Comparison of ENCODE assay signal across 19 cellular contexts in the genomic region with DNA sequence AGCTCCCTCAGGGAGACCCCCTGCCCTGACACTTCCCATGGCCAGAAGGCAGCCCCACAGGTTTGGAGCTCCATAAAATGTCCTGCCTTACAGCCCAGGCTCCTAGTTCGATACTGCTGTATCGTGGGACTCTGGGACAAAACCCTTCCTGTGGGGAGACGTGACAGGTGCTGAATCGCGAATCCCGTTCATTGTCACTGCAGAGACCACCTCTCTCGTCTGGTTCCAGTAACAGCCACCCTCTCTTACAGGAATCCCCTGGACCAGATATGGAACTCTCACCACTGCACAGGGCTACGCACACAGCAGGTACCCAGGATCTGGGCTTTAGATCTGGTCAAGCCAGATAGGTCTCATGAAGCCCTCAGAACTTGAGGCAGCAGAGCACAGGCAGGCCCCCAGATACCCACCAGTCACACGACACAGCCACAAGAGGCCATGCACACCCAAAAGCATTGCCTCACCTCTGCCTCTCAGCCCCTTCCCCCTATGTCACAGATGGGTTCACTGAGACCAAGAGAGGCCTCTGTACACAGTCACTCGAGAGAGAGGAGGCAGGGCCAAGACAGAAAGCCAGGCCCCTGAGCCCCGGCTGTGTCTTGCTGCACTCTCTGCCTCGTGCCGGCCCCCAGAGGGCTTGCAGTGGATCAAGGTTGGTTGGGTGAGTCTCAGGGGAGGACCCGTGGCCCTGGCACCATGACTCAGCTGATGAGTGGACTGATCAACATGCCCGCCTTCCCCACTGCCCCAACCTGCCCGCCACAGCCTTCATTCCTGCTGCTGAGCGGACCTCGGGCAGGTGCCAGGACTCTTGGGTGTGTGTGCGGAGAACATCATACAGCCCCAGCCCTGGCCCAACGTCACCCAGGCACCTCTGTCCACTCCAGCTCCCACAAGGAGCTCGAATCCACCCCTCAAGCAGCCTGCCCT. TPM values are rescaled to one million over a fixed set of nuclear protein-coding genes. Genes with fewer than 3 reads are reported as not detected.
A peak's percentile ranks its signal among the peaks of the same experiment; 100 is the strongest.
DNase-seq lines count a peak whose midpoint lies in the region; ATAC-seq, FAIRE-seq and TF ChIP-seq lines count a peak whose summit lies in the region.
"Had no signal": no experiment of that assay in that cellular context is flagged by ENCODE, and none has a peak within 500 bp of the region (broad histone marks: within the 10 kb centered on the region; RNA-seq: fewer than 3 reads in every experiment).

No MANE protein-coding gene starts in this region.

- no peak overlapping the region for H3K14ac ChIP-seq in IMR-90 (replicated peaks; ENCODE audit: low read depth, low read length)

- H3K4ac ChIP-seq in IMR-90 (ENCODE audit: low read depth, low read length) = no peak overlapping the region

- dilution Hi-C loops in IMR-90 (cut with HindIII; ENCODE audit: low sequenced_read_pairs, unreplicated experiment) = no loop called here

- H3K9me3 ChIP-seq in IMR-90 (ENCODE audit: control insufficient read depth, insufficient read depth, low read length) (no peaks in the 10 kb centered on the region), HepG2 (ENCODE audit: low read length) (no peaks in the 10 kb centered on the region)
- H3K9me3 ChIP-seq in CD4-positive, alpha-beta memory T cell (ENCODE audit: control insufficient read depth in 1 of 2, low read length in 2 of 2) = no peaks in the 10 kb centered on the region

- H3K36me3 ChIP-seq in IMR-90 (ENCODE audit: control insufficient read depth, insufficient read depth, low read length) = no peaks in the 10 kb centered on the region
- H3K36me3 ChIP-seq in HepG2 (replicated peaks in 1 of 2; ENCODE audit: control insufficient read depth in 1 of 2, insufficient read depth in 2 of 2, low read length in 2 of 2) = peaks cover 0 to 2% of the 10 kb centered on the region in 2 experiments; a peak in 2 of 5 replicates
- no peaks in the 10 kb centered on the region for H3K36me3 ChIP-seq in CD4-positive, alpha-beta memory T cell (ENCODE audit: insufficient read depth, low read length)

- TF ChIP-seq CTCF in IMR-90 (conservative IDR thresholded peaks at IDR 0.05; ENCODE audit: low read depth, low read length) (no peak), HepG2 (CRISPR knock-in tag; IDR thresholded peaks at IDR 0.05) (no peak), type B pancreatic cell (conservative IDR thresholded peaks at IDR 0.05) (no peak)

- H3K36me3 Mint-ChIP-seq in type B pancreatic cell = peaks cover 24% of the 10 kb centered on the region
- H3K36me3 Mint-ChIP-seq in CD4-positive, alpha-beta memory T cell = no peaks in the 10 kb centered on the region
- H3K36me3 Mint-ChIP-seq: CD4-positive, CD25-positive, alpha-beta regulatory T cell had no signal

- peaks cover 66% of the 10 kb centered on the region for H3K4me1 Mint-ChIP-seq in type B pancreatic cell (ENCODE audit: unreplicated experiment)
- H3K4me1 Mint-ChIP-seq in CD4-positive, alpha-beta memory T cell = peaks cover 0 to 6% (median 2%) of the 10 kb centered on the region in 4 donors
- H3K4me1 Mint-ChIP-seq: activated CD4-positive, alpha-beta T cell treated with anti-CD3 and anti-CD28 coated beads, Interleukin-2, amount 10 ng/mL, durations not matched to agents 7 days and 5 days had no signal

- H3K27ac ChIP-seq in IMR-90 (ENCODE audit: insufficient read depth, low read length) (no peak overlapping the region), HepG2 (ENCODE audit: extremely low read length, insufficient read depth, low read length) (peak overlapping the region; percentile 83)
- H3K27ac ChIP-seq in CD4-positive, alpha-beta memory T cell (ENCODE audit: low read depth, low read length) = no peak overlapping the region

- POLR2A ChIA-PET in IMR-90 (lab: Charles Lee; ENCODE audit: unreplicated experiment) = no interaction called here
- POLR2A ChIA-PET in HepG2 (lab: Yijun Ruan, JAX) = interaction anchor here (1.3 to 1.7 kb wide), 3 partner anchors 8 to 10 kb away, joined by 7 to 11 read pairs (median 9); a partner anchor contains a TSS
- POLR2A ChIA-PET in CD4-positive, alpha-beta memory T cell (lab: Charles Lee; ENCODE audit: partially characterized antibody) = no interaction called here

- no peak overlapping the region for H2BK120ac ChIP-seq in IMR-90 (ENCODE audit: low read depth, low read length)

- peak overlapping the region; percentile 19; the same call in 1 of the 2 replicates for H2AK5ac ChIP-seq in IMR-90 (ENCODE audit: low read depth, low read length)

- H3K56ac ChIP-seq in IMR-90 (ENCODE audit: extremely low read depth, insufficient read depth, low read length) = no peak overlapping the region

- H3K4me2 ChIP-seq in IMR-90 (ENCODE audit: low read depth, low read length) (no peak overlapping the region), HepG2 (ENCODE audit: low read depth, low read length) (no peak overlapping the region)

- peaks cover 5% of the 10 kb centered on the region for H3K27me3 Mint-ChIP-seq in type B pancreatic cell
- H3K27me3 Mint-ChIP-seq in CD4-positive, alpha-beta memory T cell = peaks cover 17 to 31% of the 10 kb centered on the region in 2 donors

- no peak overlapping the region for H2BK20ac ChIP-seq in IMR-90 (ENCODE audit: low read depth, low read length)

- no peak overlapping the region for H3K9ac ChIP-seq in IMR-90 (ENCODE audit: low read depth, low read length)
- no peak overlapping the region for H3K9ac ChIP-seq in HepG2 (ENCODE audit: insufficient read depth, low read depth, low read length)

- no peak overlapping the region for H3K18ac ChIP-seq in IMR-90 (ENCODE audit: low read depth, low read length)

- no peaks in the 10 kb centered on the region for H3K9me3 Mint-ChIP-seq in type B pancreatic cell
- peaks cover 0 to 2% (median 0%) of the 10 kb centered on the region in 8 donors for H3K9me3 Mint-ChIP-seq in CD4-positive, alpha-beta memory T cell
- H3K9me3 Mint-ChIP-seq: activated CD4-positive, alpha-beta T cell treated with anti-CD3 and anti-CD28 coated beads, Interleukin-2, amount 10 ng/mL, durations not matched to agents 7 days and 5 days; activated T-cell treated with anti-CD3 and anti-CD28 coated beads, Interleukin-2, amount 50 U/mL, for 72 hours had no signal

- H2BK15ac ChIP-seq in IMR-90 (ENCODE audit: low read depth, low read length) = no peak overlapping the region

- BruUV-seq in IMR-90 (replicated peaks; lab: Mats Ljungman, UMichigan) (no TSS peak), HepG2 (replicated peaks; lab: Mats Ljungman, UMichigan) (no TSS peak)

- 0 out of 2 replicates have a peak, but pooled peaks cover 3% of the 10 kb centered on the region for H4K20me1 ChIP-seq in IMR-90 (ENCODE audit: insufficient read depth, low read length)
- no peaks in the 10 kb centered on the region for H4K20me1 ChIP-seq in HepG2 (ENCODE audit: insufficient read depth, low read length)

- no peak for TF ChIP-seq POLR2A in IMR-90 (IDR thresholded peaks at IDR 0.05; ENCODE audit: low read depth, low read length)
- TF ChIP-seq POLR2A in HepG2 (IDR thresholded peaks at IDR 0.05; ENCODE audit: insufficient read depth in 1 of 2, low read depth in 2 of 2, low read length in 2 of 2) = no peak

- ATAC-seq in IMR-90 (ENCODE audit: low read depth) (no peak), HepG2 (no peak)
- ATAC-seq: activated T-cell treated with anti-CD3 and anti-CD28 coated beads, Interleukin-2, amount 50 U/mL, for 72 hours had no signal

- H3K4me3 ChIP-seq in IMR-90 (ENCODE audit: insufficient read depth, low read depth, low read length) = no peak overlapping the region
- no peak overlapping the region for H3K4me3 ChIP-seq in HepG2 (replicated peaks in 1 of 3; ENCODE audit: insufficient read depth in 1 of 3, low read depth in 2 of 3, low read length in 3 of 3)
- no peak overlapping the region for H3K4me3 ChIP-seq in CD4-positive, alpha-beta memory T cell (ENCODE audit: low read length in 2 of 2)

- no peaks in the 10 kb centered on the region for H3K27me3 ChIP-seq in IMR-90 (ENCODE audit: control insufficient read depth, insufficient read depth, low read length)
- H3K27me3 ChIP-seq in HepG2 (ENCODE audit: control insufficient read depth in 1 of 2, insufficient read depth in 2 of 2, low read length in 2 of 2) = no peaks in the 10 kb centered on the region
- peaks cover 7% of the 10 kb centered on the region for H3K27me3 ChIP-seq in CD4-positive, alpha-beta memory T cell (ENCODE audit: insufficient read depth, low read length)

- in situ Hi-C loops in IMR-90 (cut with MboI; ENCODE audit: low sequenced_read_pairs) (no loop called here), HepG2 (cut with HindIII; ENCODE audit: extremely low pct_ligation_motif_present, low pct_unique_long_range_greater_than_20kb) (no loop called here)

- no peak overlapping the region for H3K23ac ChIP-seq in IMR-90 (ENCODE audit: low read depth, low read length)

- H3K4me1 ChIP-seq in IMR-90 (ENCODE audit: control insufficient read depth, insufficient read depth, low read length) (peaks cover 23% of the 10 kb centered on the region), HepG2 (ENCODE audit: insufficient read depth, low read length) (peaks cover 100% of the 10 kb centered on the region)
- no peaks in the 10 kb centered on the region for H3K4me1 ChIP-seq in CD4-positive, alpha-beta memory T cell (ENCODE audit: insufficient read depth, low read length)

- TF ChIP-seq EP300 in HepG2 (IDR thresholded peaks at IDR 0.05; ENCODE audit: low read depth in 2 of 2, low read length in 2 of 2) (no peak), HepG2 (CRISPR knock-in tag; IDR thresholded peaks at IDR 0.05; ENCODE audit: borderline replicate concordance) (no peak)

- TF ChIP-seq RAD21 in IMR-90 (IDR thresholded peaks at IDR 0.05; ENCODE audit: low read length) (no peak), HepG2 (CRISPR knock-in tag; IDR thresholded peaks at IDR 0.05) (no peak)

- peaks cover 77% of the 10 kb centered on the region for H3K79me2 ChIP-seq in HepG2 (ENCODE audit: insufficient read depth, low read length)

- no peak overlapping the region for H2AK9ac ChIP-seq in IMR-90 (replicated peaks; ENCODE audit: low read depth, low read length, poor library complexity)

- H4K8ac ChIP-seq in IMR-90 (ENCODE audit: low read depth in 2 of 2, low read length in 2 of 2) = no peak overlapping the region

- no peak overlapping the region for H4K91ac ChIP-seq in IMR-90 (ENCODE audit: insufficient read depth, low read depth, low read length)

- no peak overlapping the region for H2BK5ac ChIP-seq in IMR-90 (ENCODE audit: low read depth, low read length, poor library complexity, severe bottlenecking)

- H2AFZ ChIP-seq in IMR-90 (replicated peaks; ENCODE audit: low read length, poor library complexity) (no peak overlapping the region), HepG2 (ENCODE audit: low read length) (no peak overlapping the region)

- intact Hi-C loops in IMR-90 (cut with micrococcal nuclease) (no loop called here), HepG2 (cut with micrococcal nuclease; ENCODE audit: unreplicated experiment) (no loop called here)
- intact Hi-C loops in CD4-positive, alpha-beta memory T cell (cut with micrococcal nuclease) = no loop called here

- CTCF ChIA-PET in IMR-90 (lab: Yijun Ruan, JAX) (no interaction called here), HepG2 (lab: Yijun Ruan, JAX; ENCODE audit: low intra/inter-chr PET ratio, low total read pairs) (no interaction called here)
- CTCF ChIA-PET in CD4-positive, alpha-beta memory T cell (lab: Charles Lee; ENCODE audit: partially characterized antibody) = no interaction called here

- no peak for FAIRE-seq in HepG2 (lab: Jason Lieb, UNC)
- FAIRE-seq in urothelium cell line (lab: Jason Lieb, UNC) = no peak

- H3K27ac Mint-ChIP-seq in type B pancreatic cell = peak overlapping the region; percentile 80
- no peak overlapping the region for H3K27ac Mint-ChIP-seq in CD4-positive, alpha-beta memory T cell
- H3K27ac Mint-ChIP-seq: activated CD4-positive, alpha-beta T cell treated with anti-CD3 and anti-CD28 coated beads, Interleukin-2, amount 10 ng/mL, durations not matched to agents 7 days and 5 days; activated T-cell treated with anti-CD3 and anti-CD28 coated beads, Interleukin-2, amount 50 U/mL, for 72 hours had no signal

- no peak overlapping the region for H4K5ac ChIP-seq in IMR-90 (ENCODE audit: low read depth, low read length)

- H3K79me1 ChIP-seq in IMR-90 (ENCODE audit: low read depth in 1 of 2, low read length in 2 of 2) = peaks cover 0 to 41% of the 10 kb centered on the region in 2 experiments; a peak in 2 of 4 replicates

- no peak for DNase-seq in IMR-90
- peak; percentile 63 for DNase-seq in astrocyte of the hippocampus (ENCODE audit: low read depth, low spot score)
- no peak for DNase-seq in HepG2 (ENCODE audit: low spot score)
- DNase-seq in type B pancreatic cell (ENCODE audit: extremely low spot score, unreplicated experiment) = no peak
- DNase-seq in SHP77 treated with DMSO at 0.1 percent for 48 hours (lab: John Stamatoyannopoulos, UW) = no peak
- no peak for DNase-seq in CD4-positive, alpha-beta memory T cell
- DNase-seq in urothelium cell line (ENCODE audit: low spot score) = no peak
- DNase-seq in activated gamma-delta T cell treated with Interleukin-2 at 50 U/mL for 16 hours = no peak
- DNase-seq: activated CD4-positive, alpha-beta T cell treated with anti-CD3 and anti-CD28 coated beads, Interleukin-2, amount 10 ng/mL, durations not matched to agents 7 days and 5 days; activated T-cell treated with anti-CD3 and anti-CD28 coated beads, Interleukin-2, amount 50 U/mL, for 72 hours; amniotic stem cell; CD4-positive, CD25-positive, alpha-beta regulatory T cell; GF-D8; KG1; NCI-H187; NCI-H69; retina; stimulated activated CD4-positive, alpha-beta T cell treated with anti-CD3 and anti-CD28 coated beads, Interleukin-2, amount 100 ng/mL, for 48 hours; T-helper 2 cell had no signal

- WGBS in IMR-90 (ENCODE audit: extremely low coverage in 2 of 2, insufficient read length in 1 of 2), 2 experiments = 96% methylated on average over 8 of the region's 21 CpGs; no CpG with 5 or more reads in 1 of the 2 experiments
- WGBS in HepG2 (ENCODE audit: low lambda C conversion rate) = 84% methylated on average over 17 of the region's 21 CpGs

- H3K9me1 ChIP-seq in IMR-90 (ENCODE audit: insufficient read depth, low read length) = peaks cover 15% of the 10 kb centered on the region

- H3K4me3 Mint-ChIP-seq in type B pancreatic cell = peak overlapping the region; percentile 45
- no peak overlapping the region for H3K4me3 Mint-ChIP-seq in CD4-positive, alpha-beta memory T cell
- H3K4me3 Mint-ChIP-seq: activated CD4-positive, alpha-beta T cell treated with anti-CD3 and anti-CD28 coated beads, Interleukin-2, amount 10 ng/mL, durations not matched to agents 7 days and 5 days; activated T-cell treated with anti-CD3 and anti-CD28 coated beads, Interleukin-2, amount 50 U/mL, for 72 hours; CD4-positive, CD25-positive, alpha-beta regulatory T cell had no signal

RNA-seq across cellular contexts. Expression of a gene that starts 7.6 kb away (rescaled TPM):
- total RNA-seq in IMR-90 (2012; rRNA removed) (22.0 and 23.6 TPM in 2 replicates), HepG2 (2016; rRNA removed; fragmentation: Illumina TruSeq; extraction: Trizol) (47.5 and 119 TPM in 2 replicates), type B pancreatic cell (ENCODE audit: low replicate concordance) (164 and 375 TPM in 2 replicates)
- polyA plus RNA-seq in IMR-90 (2012; rRNA removed) (28.3 and 38.8 TPM in 2 replicates), HepG2 (2011; rRNA removed) (108 and 113 TPM in 2 replicates)
- polyA plus RNA-seq in IMR-90 (2012; cell fraction: cytosol; rRNA removed) = 21.6 and 39.0 TPM in 2 replicates
- 9.4 and 21.6 TPM in 2 replicates for polyA plus RNA-seq in IMR-90 (2012; cell fraction: nucleus; rRNA removed; ENCODE audit: low replicate concordance)
- 9.3 and 11.1 TPM in 2 replicates for total RNA-seq in HepG2 (2016; cell fraction: cytosol; rRNA removed; fragmentation: Illumina TruSeq; extraction: Trizol; ENCODE audit: low read depth)
- total RNA-seq in HepG2 (2016; cell fraction: insoluble cytoplasmic fraction; rRNA removed; fragmentation: Illumina TruSeq; extraction: Trizol) = 45.4 and 119 TPM in 2 replicates
- 27.4 and 30.5 TPM in 2 replicates for total RNA-seq in HepG2 (2016; cell fraction: membrane; rRNA removed; fragmentation: Illumina TruSeq; extraction: Trizol)
- 90.3 and 111 TPM in 2 replicates for total RNA-seq in HepG2 (2016; cell fraction: nucleus; rRNA removed; fragmentation: Illumina TruSeq; extraction: Trizol)
- polyA plus RNA-seq in HepG2 (2011; cell fraction: cytosol; rRNA removed) = 78.7 and 130 TPM in 2 replicates
- 66.7 and 76.2 TPM in 2 replicates for polyA plus RNA-seq in HepG2 (2011; cell fraction: nucleus; rRNA removed)
- 44.8 and 48.6 TPM in 2 replicates for polyA plus RNA-seq in HepG2 (2012)
- 8.7 TPM in 2 replicates for polyA plus RNA-seq in HepG2 (2016; cell fraction: cytosol; fragmentation: Illumina TruSeq; extraction: Trizol; ENCODE audit: low read depth)
- polyA plus RNA-seq in HepG2 (2016; cell fraction: insoluble cytoplasmic fraction; fragmentation: Illumina TruSeq; extraction: Trizol; ENCODE audit: low read depth) = 49.7 and 54.3 TPM in 2 replicates
- 17.8 and 18.0 TPM in 2 replicates for polyA plus RNA-seq in HepG2 (2016; cell fraction: membrane; fragmentation: Illumina TruSeq; extraction: Trizol; ENCODE audit: low read depth)
- polyA plus RNA-seq in HepG2 (2016; cell fraction: nucleus; fragmentation: Illumina TruSeq; extraction: Trizol; ENCODE audit: insufficient read depth, low read depth) = 156 and 173 TPM in 2 replicates
- polyA minus RNA-seq in HepG2 (2011; rRNA and poly(A)+ RNA removed; ENCODE audit: low replicate concordance) = 13.0 and 159 TPM in 2 replicates
- 69.2 and 73.2 TPM in 2 replicates for polyA minus RNA-seq in HepG2 (2011; cell fraction: cytosol; rRNA and poly(A)+ RNA removed)
- polyA minus RNA-seq in HepG2 (2011; cell fraction: nucleus; rRNA and poly(A)+ RNA removed) = 14.8 and 16.3 TPM in 2 replicates
- under 1 TPM in 1 of 2 experiments, not detected in 1; 0.09 TPM for total RNA-seq in CD4-positive, alpha-beta memory T cell
- not detected for polyA plus RNA-seq in CD4-positive, alpha-beta memory T cell
- total RNA-seq: CD4-positive, CD25-positive, alpha-beta regulatory T cell had no signal
- polyA plus RNA-seq: CD4-positive, CD25-positive, alpha-beta regulatory T cell had no signal

Comparison
In these comparisons a context has a peak if more than half of its experiments do, and no peak if none do; other contexts are left out.
1. RNA of a gene that starts 7.6 kb away (total RNA-seq): 164 to 375 TPM in type B pancreatic cell, 9.3 to 119 TPM in HepG2 and 22.0 to 23.6 TPM in IMR-90; 0.09 TPM in CD4-positive, alpha-beta memory T cell; every median in the first group is over 4 times any median in the second.